Comparison of ENCODE assay signal across 8 cellular contexts in genomic region chr22:38755155-38755910, GRCh38. TPM values are rescaled to one million over a fixed set of nuclear protein-coding genes. Genes with fewer than 3 reads are reported as not detected.
A peak's percentile ranks its signal among the peaks of the same experiment; 100 is the strongest.
DNase-seq lines count a peak whose midpoint lies in the region; ATAC-seq and TF ChIP-seq lines count a peak whose summit lies in the region.

No MANE protein-coding gene starts in this region.

- CTCF ChIA-PET in activated CD4-positive, alpha-beta memory T cell treated with anti-CD3 and anti-CD28 coated beads for 36 hours (lab: Charles Lee) = interaction anchor here (0.7 to 5.0 kb wide), 5 partner anchors 13 to 142 kb away, joined by 3 to 51 read pairs (median 4); partner anchors contain the start of gene NPTXR

- H3K9me3 Mint-ChIP-seq in GM23338 = no peaks in the 10 kb centered on the region; the same call in 2 of the 3 replicates
- H3K9me3 Mint-ChIP-seq in activated CD4-positive, alpha-beta memory T cell treated with anti-CD3 and anti-CD28 coated beads for 36 hours = no peaks in the 10 kb centered on the region
- H3K9me3 Mint-ChIP-seq in effector memory CD8-positive, alpha-beta T cell = no peaks in the 10 kb centered on the region
- no peaks in the 10 kb centered on the region for H3K9me3 Mint-ChIP-seq in stimulated activated effector memory CD8-positive, alpha-beta T cell treated with anti-CD3 and anti-CD28 coated beads, Interleukin-12 subunit alpha, Interleukin-12 subunit beta, amount 100 ng/mL, for 72 hours

- H3K4me3 Mint-ChIP-seq in GM23338 = peak overlapping the region; percentile 71
- peak overlapping the region; percentile 88 for H3K4me3 Mint-ChIP-seq in activated CD4-positive, alpha-beta memory T cell treated with anti-CD3 and anti-CD28 coated beads for 36 hours
- peak overlapping the region; percentile 96 to 100 for H3K4me3 Mint-ChIP-seq in effector memory CD8-positive, alpha-beta T cell
- H3K4me3 Mint-ChIP-seq in stimulated activated effector memory CD8-positive, alpha-beta T cell treated with anti-CD3 and anti-CD28 coated beads, Interleukin-12 subunit alpha, Interleukin-12 subunit beta, amount 100 ng/mL, for 72 hours = peak overlapping the region; percentile 96

- peaks cover 3% of the 10 kb centered on the region; the same call in 1 of the 2 replicates for H3F3A ChIP-seq in GM23338 (replicated peaks; ENCODE audit: low read depth)

- peak; percentile 61 for DNase-seq in GM04504 (ENCODE audit: low read depth)
- peak; percentile 66 for DNase-seq in GM23338 (ENCODE audit: low spot score)
- DNase-seq in M059J (ENCODE audit: low read depth) = peak; percentile 84
- DNase-seq in activated CD4-positive, alpha-beta memory T cell treated with anti-CD3 and anti-CD28 coated beads for 36 hours = peak; percentile 80
- peak in 2 of 3 experiments; percentile 33 to 49 for DNase-seq in effector memory CD8-positive, alpha-beta T cell
- peak; percentile 97 for DNase-seq in lower lobe of right lung
- DNase-seq in stimulated activated effector memory CD8-positive, alpha-beta T cell treated with anti-CD3 and anti-CD28 coated beads, Interleukin-12 subunit alpha, Interleukin-12 subunit beta, amount 100 ng/mL, for 72 hours (ENCODE audit: low spot score in 2 of 2) = peak; percentile 64 to 87
- DNase-seq in NCI-H1436 (lab: John Stamatoyannopoulos, UW) = no peak

- no peaks in the 10 kb centered on the region for H3K79me2 ChIP-seq in GM23338 (replicated peaks; ENCODE audit: insufficient read depth)

- peak overlapping the region; percentile 77 for H3K4me3 ChIP-seq in GM23338
- peak overlapping the region; percentile 72 for H3K4me3 ChIP-seq in lower lobe of right lung

- no peaks in the 10 kb centered on the region for H3K9me3 ChIP-seq in lower lobe of right lung

- no peaks in the 10 kb centered on the region for H3K9me2 ChIP-seq in GM23338 (ENCODE audit: insufficient read depth)

- POLR2A ChIA-PET in activated CD4-positive, alpha-beta memory T cell treated with anti-CD3 and anti-CD28 coated beads for 36 hours (lab: Charles Lee) = interaction anchor here (0.6 to 1.4 kb wide), 5 partner anchors 13 to 201 kb away, joined by 3 to 7 read pairs (median 4); no protein-coding TSS in a partner anchor

- ATAC-seq in GM23338 (peak; percentile 46), lower lobe of right lung (peak; percentile 89 to 90)
- peak; percentile 8 for ATAC-seq in effector memory CD8-positive, alpha-beta T cell (replicated peaks)
- peak; percentile 39 for ATAC-seq in stimulated activated effector memory CD8-positive, alpha-beta T cell treated with anti-CD3 and anti-CD28 coated beads, Interleukin-12 subunit alpha, Interleukin-12 subunit beta, amount 100 ng/mL, for 72 hours

- TF ChIP-seq CTCF in GM23338 (conservative IDR thresholded peaks at IDR 0.05; ENCODE audit: low read depth in 2 of 2) (no peak), lower lobe of right lung (IDR thresholded peaks at IDR 0.05) (no peak)

- H3K4me2 ChIP-seq in GM23338 = peak overlapping the region; percentile 99

- peak overlapping the region; percentile 87 for H2AFZ ChIP-seq in GM23338

- H3K4me1 ChIP-seq in GM23338 (ENCODE audit: insufficient read depth) = peaks cover 21% of the 10 kb centered on the region; the same call in 1 of the 2 replicates
- peaks cover 56% of the 10 kb centered on the region for H3K4me1 ChIP-seq in lower lobe of right lung

- H3K36me3 ChIP-seq in GM23338 (ENCODE audit: insufficient read depth) = no peaks in the 10 kb centered on the region
- H3K36me3 ChIP-seq in lower lobe of right lung = peaks cover 35% of the 10 kb centered on the region

- H3K4me1 Mint-ChIP-seq in GM23338 = peaks cover 18% of the 10 kb centered on the region
- H3K4me1 Mint-ChIP-seq in activated CD4-positive, alpha-beta memory T cell treated with anti-CD3 and anti-CD28 coated beads for 36 hours (ENCODE audit: low read depth) = peaks cover 60% of the 10 kb centered on the region
- H3K4me1 Mint-ChIP-seq in effector memory CD8-positive, alpha-beta T cell (ENCODE audit: low read depth in 2 of 2) = peaks cover 59 to 65% of the 10 kb centered on the region in 2 donors
- H3K4me1 Mint-ChIP-seq in stimulated activated effector memory CD8-positive, alpha-beta T cell treated with anti-CD3 and anti-CD28 coated beads, Interleukin-12 subunit alpha, Interleukin-12 subunit beta, amount 100 ng/mL, for 72 hours = peaks cover 76% of the 10 kb centered on the region

- H3K27me3 ChIP-seq in GM23338 (ENCODE audit: insufficient read depth) (peaks cover 14% of the 10 kb centered on the region; the same call in 1 of the 2 replicates), lower lobe of right lung (ENCODE audit: low read depth) (no peaks in the 10 kb centered on the region)

- no peaks in the 10 kb centered on the region for H4K20me1 ChIP-seq in GM23338 (replicated peaks; ENCODE audit: insufficient read depth)

- intact Hi-C loops in activated CD4-positive, alpha-beta memory T cell treated with anti-CD3 and anti-CD28 coated beads for 36 hours (cut with micrococcal nuclease) = loop anchor here (2.0 to 10.0 kb wide), 9 partner anchors 19 to 779 kb away; partner anchors contain the start of genes APOBEC3B, APOBEC3H, CBX6 and DDX17
- intact Hi-C loops in lower lobe of right lung (cut with DNase I) = no loop called here

- H3K27ac Mint-ChIP-seq in GM23338 = no peak overlapping the region
- peak overlapping the region; percentile 88 for H3K27ac Mint-ChIP-seq in activated CD4-positive, alpha-beta memory T cell treated with anti-CD3 and anti-CD28 coated beads for 36 hours
- H3K27ac Mint-ChIP-seq in effector memory CD8-positive, alpha-beta T cell = peak overlapping the region; percentile 91 to 99
- peak overlapping the region; percentile 99 for H3K27ac Mint-ChIP-seq in stimulated activated effector memory CD8-positive, alpha-beta T cell treated with anti-CD3 and anti-CD28 coated beads, Interleukin-12 subunit alpha, Interleukin-12 subunit beta, amount 100 ng/mL, for 72 hours

- peaks cover 15% of the 10 kb centered on the region for H3K27me3 Mint-ChIP-seq in GM23338 (ENCODE audit: insufficient read depth, low read depth, poor library complexity)
- H3K27me3 Mint-ChIP-seq in activated CD4-positive, alpha-beta memory T cell treated with anti-CD3 and anti-CD28 coated beads for 36 hours = no peaks in the 10 kb centered on the region
- no peaks in the 10 kb centered on the region for H3K27me3 Mint-ChIP-seq in effector memory CD8-positive, alpha-beta T cell

- no peaks in the 10 kb centered on the region; the same call in 2 of the 3 replicates for H3K36me3 Mint-ChIP-seq in GM23338 (ENCODE audit: low read depth)
- peaks cover 39% of the 10 kb centered on the region for H3K36me3 Mint-ChIP-seq in activated CD4-positive, alpha-beta memory T cell treated with anti-CD3 and anti-CD28 coated beads for 36 hours
- H3K36me3 Mint-ChIP-seq in effector memory CD8-positive, alpha-beta T cell (ENCODE audit: insufficient read depth) = peaks cover 49% of the 10 kb centered on the region
- H3K36me3 Mint-ChIP-seq in stimulated activated effector memory CD8-positive, alpha-beta T cell treated with anti-CD3 and anti-CD28 coated beads, Interleukin-12 subunit alpha, Interleukin-12 subunit beta, amount 100 ng/mL, for 72 hours = peaks cover 57% of the 10 kb centered on the region

- no peak overlapping the region for H3K27ac ChIP-seq in GM23338 (ENCODE audit: low read depth)
- peak overlapping the region; percentile 94 for H3K27ac ChIP-seq in lower lobe of right lung

RNA-seq across cellular contexts. Expression of gene SUN2, which starts 0.5 kb away (rescaled TPM):
- 12.6 and 17.6 TPM in 2 replicates for total RNA-seq in GM23338 (2014; rRNA removed; shearing (Covaris generic))
- polyA plus RNA-seq in GM23338 (2016; fragmentation: Nextera tagmentation; extraction: Ambion mirVana) = 7.2 and 8.2 TPM in 2 replicates
- total RNA-seq in M059J (2014; rRNA removed; shearing (Covaris generic)) = 33.0 and 67.3 TPM in 2 replicates
- total RNA-seq in activated CD4-positive, alpha-beta memory T cell treated with anti-CD3 and anti-CD28 coated beads for 36 hours = 100 to 1,000 TPM; 159 to 168 TPM
- total RNA-seq in lower lobe of right lung = 209 TPM

RNA-seq across cellular contexts. Expression of gene DNAL4, which starts 38.6 kb away (rescaled TPM):
- 10.0 and 11.3 TPM in 2 replicates for total RNA-seq in GM23338 (2014; rRNA removed; shearing (Covaris generic))
- polyA plus RNA-seq in GM23338 (2016; fragmentation: Nextera tagmentation; extraction: Ambion mirVana) = 8.7 and 9.3 TPM in 2 replicates
- 6.9 and 13.2 TPM in 2 replicates for total RNA-seq in M059J (2014; rRNA removed; shearing (Covaris generic))
- 1 to 10 TPM; 7.7 to 8.3 TPM for total RNA-seq in activated CD4-positive, alpha-beta memory T cell treated with anti-CD3 and anti-CD28 coated beads for 36 hours
- 21.3 TPM for total RNA-seq in lower lobe of right lung

RNA-seq across cellular contexts. Expression of gene GTPBP1, which starts 49.6 kb away (rescaled TPM):
- total RNA-seq in GM23338 (2014; rRNA removed; shearing (Covaris generic)) = 79.9 and 88.4 TPM in 2 replicates
- polyA plus RNA-seq in GM23338 (2016; fragmentation: Nextera tagmentation; extraction: Ambion mirVana) = 27.2 and 31.0 TPM in 2 replicates
- total RNA-seq in M059J (2014; rRNA removed; shearing (Covaris generic)) = 22.1 and 37.5 TPM in 2 replicates
- total RNA-seq in activated CD4-positive, alpha-beta memory T cell treated with anti-CD3 and anti-CD28 coated beads for 36 hours = 10 to 100 TPM; 95.4 to 98.1 TPM
- total RNA-seq in lower lobe of right lung = 66.7 TPM

RNA-seq across cellular contexts. Expression of gene JOSD1, which starts 54.6 kb away (rescaled TPM):
- 16.1 and 19.7 TPM in 2 replicates for total RNA-seq in GM23338 (2014; rRNA removed; shearing (Covaris generic))
- polyA plus RNA-seq in GM23338 (2016; fragmentation: Nextera tagmentation; extraction: Ambion mirVana) = 4.6 and 5.5 TPM in 2 replicates
- total RNA-seq in M059J (2014; rRNA removed; shearing (Covaris generic)) = 53.3 and 68.9 TPM in 2 replicates
- total RNA-seq in activated CD4-positive, alpha-beta memory T cell treated with anti-CD3 and anti-CD28 coated beads for 36 hours = 10 to 100 TPM; 71.8 to 78.4 TPM
- total RNA-seq in lower lobe of right lung = 44.7 TPM

Comparison
In these comparisons a context has a peak if more than half of its experiments do, and no peak if none do; other contexts are left out.
1. ATAC-seq: peak in every context shown above with its lines; median percentile 90 in lower lobe of right lung; 46 in GM23338; 39 in stimulated activated effector memory CD8-positive, alpha-beta T cell treated with anti-CD3 and anti-CD28 coated beads, Interleukin-12 subunit alpha, Interleukin-12 subunit beta, amount 100 ng/mL, for 72 hours; 8 in effector memory CD8-positive, alpha-beta T cell.